Comparison of ENCODE assay signal across 1 cellular context in genomic region chr2:216557413-216557812, GRCh38.
TF ChIP-seq lines count a peak whose summit lies in the region.

No MANE protein-coding gene starts in this region.

TF ChIP-seq in WTC11, 78 proteins besides CTCF, POLR2A, EP300 and RAD21 (continued from another document):
- TF ChIP-seq ARID4B (CRISPR knock-in tag; IDR thresholded peaks at IDR 0.05; ENCODE audit: borderline replicate concordance): no peak
- TF ChIP-seq ZBTB21 (CRISPR knock-in tag; IDR thresholded peaks at IDR 0.05; ENCODE audit: borderline replicate concordance): 0 out of 2 replicates have a peak, but pooled peaks have one; percentile 53
- TF ChIP-seq ZNF281 (CRISPR knock-in tag; IDR thresholded peaks at IDR 0.05): no peak
- TF ChIP-seq ZNF671 (CRISPR knock-in tag; IDR thresholded peaks at IDR 0.05): no peak
- TF ChIP-seq RORB (CRISPR knock-in tag; IDR thresholded peaks at IDR 0.05): no peak
- TF ChIP-seq MYBL2 (CRISPR knock-in tag; IDR thresholded peaks at IDR 0.05): no peak
